Comparison of ENCODE assay signal across 18 cellular contexts in the genomic region with DNA sequence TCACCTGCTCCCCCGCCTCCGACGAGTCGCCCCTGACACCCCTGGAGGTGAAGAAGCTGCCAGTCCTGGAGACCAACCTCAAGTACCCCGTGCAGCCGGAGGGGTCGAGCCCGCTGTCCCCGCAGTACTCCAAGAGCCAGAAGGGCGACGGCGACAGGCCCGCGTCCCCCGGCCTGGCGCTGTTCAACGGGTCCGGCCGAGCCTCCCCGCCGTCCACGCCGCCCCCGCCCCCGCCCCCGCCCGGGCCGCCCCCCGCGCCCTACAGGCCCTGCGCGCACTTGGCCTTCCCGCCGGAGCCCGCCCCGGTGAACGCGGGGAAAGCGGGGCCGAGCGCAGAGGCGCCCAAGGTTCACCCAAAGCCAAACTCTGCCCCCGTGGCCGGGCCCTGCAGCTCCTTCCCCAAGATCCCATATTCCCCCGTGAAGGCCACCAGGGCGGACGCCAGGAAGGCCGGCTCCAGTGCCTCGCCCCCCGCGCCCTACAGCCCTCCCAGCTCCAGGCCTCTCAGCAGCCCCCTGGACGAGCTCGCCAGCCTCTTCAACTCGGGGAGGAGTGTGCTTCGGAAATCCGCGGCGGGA.
A peak's percentile ranks its signal among the peaks of the same experiment; 100 is the strongest.
DNase-seq lines count a peak whose midpoint lies in the region; ATAC-seq, FAIRE-seq and TF ChIP-seq lines count a peak whose summit lies in the region.
"Had no signal": no experiment of that assay in that cellular context is flagged by ENCODE, and none has a peak within 500 bp of the region (broad histone marks: within the 10 kb centered on the region; RNA-seq: fewer than 3 reads in every experiment).

No MANE protein-coding gene starts in this region.

- H3K36me3 Mint-ChIP-seq in astrocyte (ENCODE audit: low read depth, unreplicated experiment), result peaks cover 3% of the 10 kb centered on the region

- WGBS in trophoblast cell (ENCODE audit: extremely low coverage, insufficient coverage, insufficient read length), result no CpG with 5 or more reads among the region's 58 CpGs

- H4K12ac ChIP-seq in trophoblast cell (ENCODE audit: low read depth, low read length), result no peak overlapping the region

- H3K27me3 ChIP-seq in astrocyte (ENCODE audit: insufficient read depth, low read length) (no peaks in the 10 kb centered on the region), foreskin keratinocyte (peaks cover 10% of the 10 kb centered on the region), osteoblast (ENCODE audit: insufficient read depth, low read length) (peaks cover 26% of the 10 kb centered on the region), upper lobe of right lung (peaks cover 23% of the 10 kb centered on the region), trophoblast cell (ENCODE audit: insufficient read depth, low read length) (no peaks in the 10 kb centered on the region)
- H3K27me3 ChIP-seq: BLaER1 treated with 17β-estradiol and CSF1 and Interleukin-3, amounts not matched to agents 10 nM and 100 nM; ovary had no signal

- H3K79me2 ChIP-seq in astrocyte (ENCODE audit: insufficient read depth, low read length), result no peaks in the 10 kb centered on the region
- H3K79me2 ChIP-seq in osteoblast (ENCODE audit: insufficient read depth, low read length), result no peaks in the 10 kb centered on the region
- H3K79me2 ChIP-seq in trophoblast cell (ENCODE audit: control insufficient read depth, insufficient read depth, low read length, poor library complexity), result no peaks in the 10 kb centered on the region

- H2BK5ac ChIP-seq in trophoblast cell (ENCODE audit: low read depth, low read length, poor library complexity), result no peak overlapping the region

- H3K4me3 ChIP-seq in astrocyte (ENCODE audit: insufficient read depth, low read depth, low read length) (no peak overlapping the region), osteoblast (ENCODE audit: insufficient read depth, low read length) (peak overlapping the region; percentile 7), upper lobe of right lung (peak overlapping the region; percentile 26), kidney (ENCODE audit: low read length in 2 of 2) (no peak overlapping the region), trophoblast cell (ENCODE audit: low read depth, low read length) (no peak overlapping the region)
- H3K4me3 ChIP-seq: BLaER1 treated with 17β-estradiol and CSF1 and Interleukin-3, amounts not matched to agents 10 nM and 100 nM; ovary; PC-9; SK-N-MC had no signal

- no peak for DNase-seq in astrocyte (ENCODE audit: low read depth)
- no peak for DNase-seq in foreskin keratinocyte
- DNase-seq in osteoblast (ENCODE audit: insufficient read length, low spot score, missing footprints), result peak; percentile 75
- no peak for DNase-seq in upper lobe of right lung
- no peak for DNase-seq in kidney
- DNase-seq in erythroblast (lab: John Stamatoyannopoulos, UW), result no peak
- DNase-seq in trophoblast cell, result no peak
- DNase-seq: activated CD4-positive, alpha-beta T cell treated with anti-CD3 and anti-CD28 coated beads, Interleukin-2, amount 50 U/mL, for 48 hours; activated T-cell treated with anti-CD3 and anti-CD28 coated beads, Interleukin-2, amount 50 U/mL, for 4 hours; islet precursor cell; NCI-H2171 treated with DMSO at 0.1 percent for 48 hours; NCI-H774; ovary; PC-9 had no signal

- no peak for TF ChIP-seq POLR2A in erythroblast (IDR thresholded peaks at IDR 0.05; ENCODE audit: low read length)

- peaks cover 8% of the 10 kb centered on the region for H3K9me3 Mint-ChIP-seq in astrocyte (ENCODE audit: unreplicated experiment)
- H3K9me3 Mint-ChIP-seq: activated T-cell treated with anti-CD3 and anti-CD28 coated beads, Interleukin-2, amount 50 U/mL, for 4 hours had no signal

- H2AFZ ChIP-seq in astrocyte (ENCODE audit: low read depth, low read length) (peak overlapping the region; percentile 36), osteoblast (ENCODE audit: low read length) (no peak overlapping the region), trophoblast cell (ENCODE audit: insufficient read depth, low read length, poor library complexity) (no peak overlapping the region)
- H2AFZ ChIP-seq: PC-9 had no signal

- H3K27me3 Mint-ChIP-seq in astrocyte (ENCODE audit: low read depth, unreplicated experiment), result no peaks in the 10 kb centered on the region

- no peaks in the 10 kb centered on the region for H3K79me1 ChIP-seq in trophoblast cell (ENCODE audit: low read length)

- no peak overlapping the region for H4K8ac ChIP-seq in trophoblast cell (ENCODE audit: low read depth, low read length)

- no peak overlapping the region for H3K4ac ChIP-seq in trophoblast cell (ENCODE audit: low read depth, low read length)

- H4K20me1 ChIP-seq in astrocyte (ENCODE audit: insufficient read depth, low read length), result no peaks in the 10 kb centered on the region
- H4K20me1 ChIP-seq in osteoblast (ENCODE audit: insufficient read depth, low read length), result no peaks in the 10 kb centered on the region
- H4K20me1 ChIP-seq: BLaER1 treated with 17β-estradiol and CSF1 and Interleukin-3, amounts not matched to agents 10 nM and 100 nM had no signal

- peak overlapping the region; percentile 46 for H3K4me2 ChIP-seq in astrocyte (ENCODE audit: low read length)
- H3K4me2 ChIP-seq in osteoblast (ENCODE audit: insufficient read depth, low read length), result no peak overlapping the region
- H3K4me2 ChIP-seq in trophoblast cell (ENCODE audit: low read length), result no peak overlapping the region
- H3K4me2 ChIP-seq: BLaER1 treated with 17β-estradiol and CSF1 and Interleukin-3, amounts not matched to agents 10 nM and 100 nM; PC-9 had no signal

- H3K36me3 ChIP-seq in astrocyte (ENCODE audit: insufficient read depth, low read length), result no peaks in the 10 kb centered on the region
- no peaks in the 10 kb centered on the region for H3K36me3 ChIP-seq in osteoblast (ENCODE audit: insufficient read depth, low read length)
- H3K36me3 ChIP-seq in upper lobe of right lung, result no peaks in the 10 kb centered on the region
- no peaks in the 10 kb centered on the region for H3K36me3 ChIP-seq in kidney (ENCODE audit: control insufficient read depth in 1 of 2, insufficient read depth in 2 of 2, low read length in 2 of 2)
- peaks cover 0 to 1% of the 10 kb centered on the region in 2 experiments for H3K36me3 ChIP-seq in trophoblast cell (ENCODE audit: control insufficient read depth in 1 of 2, insufficient read depth in 2 of 2, low read length in 2 of 2)
- H3K36me3 ChIP-seq: ovary had no signal

- H3K9me3 ChIP-seq in astrocyte (ENCODE audit: insufficient read depth, low read depth, low read length) (peaks cover 3% of the 10 kb centered on the region), osteoblast (ENCODE audit: low read depth, low read length) (no peaks in the 10 kb centered on the region), upper lobe of right lung (no peaks in the 10 kb centered on the region), kidney (ENCODE audit: control insufficient read depth in 1 of 2, low read length in 2 of 2) (no peaks in the 10 kb centered on the region), trophoblast cell (ENCODE audit: insufficient read depth, low read depth, low read length) (peaks cover 10% of the 10 kb centered on the region)
- H3K9me3 ChIP-seq: ovary had no signal

- no peak overlapping the region for H3K23ac ChIP-seq in trophoblast cell (ENCODE audit: low read length)

- no peak overlapping the region for H3K18ac ChIP-seq in trophoblast cell (ENCODE audit: low read length)

- H3K4me1 ChIP-seq in astrocyte (ENCODE audit: insufficient read depth, low read length) (no peaks in the 10 kb centered on the region), foreskin keratinocyte (no peaks in the 10 kb centered on the region), osteoblast (ENCODE audit: insufficient read depth, low read length) (no peaks in the 10 kb centered on the region), upper lobe of right lung (no peaks in the 10 kb centered on the region), kidney (ENCODE audit: control insufficient read depth in 1 of 2, insufficient read depth in 1 of 2, low read depth in 1 of 2, low read length in 2 of 2) (no peaks in the 10 kb centered on the region), trophoblast cell (ENCODE audit: control insufficient read depth in 1 of 2, insufficient read depth in 2 of 2, low read length in 2 of 2) (no peaks in the 10 kb centered on the region)

- no peak overlapping the region for H4K91ac ChIP-seq in trophoblast cell (ENCODE audit: low read depth, low read length)

- H3K4me3 Mint-ChIP-seq in astrocyte (ENCODE audit: unreplicated experiment), result no peak overlapping the region
- H3K4me3 Mint-ChIP-seq: activated T-cell treated with anti-CD3 and anti-CD28 coated beads, Interleukin-2, amount 50 U/mL, for 4 hours had no signal

- H2BK12ac ChIP-seq in trophoblast cell (ENCODE audit: low read length), result no peak overlapping the region

- intact Hi-C loops in upper lobe of right lung (cut with DNase I) (no loop called here), kidney (cut with DNase I) (no loop called here)

- no peak overlapping the region for H2BK120ac ChIP-seq in trophoblast cell (ENCODE audit: insufficient read depth, low read length, poor library complexity)

- no peak overlapping the region for H3K14ac ChIP-seq in trophoblast cell (ENCODE audit: low read length)

- H3K9ac ChIP-seq in astrocyte (ENCODE audit: low read length), result no peak overlapping the region
- no peak overlapping the region for H3K9ac ChIP-seq in kidney (ENCODE audit: low read length in 2 of 2)
- H3K9ac ChIP-seq in trophoblast cell (ENCODE audit: low read length), result no peak overlapping the region
- H3K9ac ChIP-seq: BLaER1 treated with 17β-estradiol and CSF1 and Interleukin-3, amounts not matched to agents 10 nM and 100 nM had no signal

- H3K27ac ChIP-seq in astrocyte (ENCODE audit: low read depth, low read length) (no peak overlapping the region), foreskin keratinocyte (no peak overlapping the region), osteoblast (ENCODE audit: low read depth, low read length) (no peak overlapping the region), upper lobe of right lung (no peak overlapping the region), kidney (ENCODE audit: low read depth in 2 of 2, low read length in 2 of 2) (no peak overlapping the region), trophoblast cell (ENCODE audit: low read depth, low read length) (no peak overlapping the region)
- H3K27ac ChIP-seq: BLaER1 treated with 17β-estradiol and CSF1 and Interleukin-3, amounts not matched to agents 10 nM and 100 nM; ovary; PC-9; SK-N-MC had no signal

- ATAC-seq in foreskin keratinocyte (peak; percentile 14), upper lobe of right lung (peak; percentile 24)

- TF ChIP-seq CTCF in astrocyte (IDR thresholded peaks at IDR 0.05; ENCODE audit: insufficient read depth, low read depth, low read length) (no peak), foreskin keratinocyte (conservative IDR thresholded peaks at IDR 0.05) (no peak), osteoblast (IDR thresholded peaks at IDR 0.05; ENCODE audit: extremely low read depth, low read depth, low read length) (no peak), upper lobe of right lung (IDR thresholded peaks at IDR 0.05) (no peak), kidney (IDR thresholded peaks at IDR 0.05; ENCODE audit: borderline replicate concordance, extremely low read depth, insufficient read depth) (no peak)

- no peak overlapping the region for H3K27ac Mint-ChIP-seq in astrocyte (ENCODE audit: unreplicated experiment)

- no peaks in the 10 kb centered on the region for H3K4me1 Mint-ChIP-seq in astrocyte (ENCODE audit: low read depth, unreplicated experiment)

- H2AK5ac ChIP-seq in trophoblast cell (ENCODE audit: low read length), result no peak overlapping the region

- FAIRE-seq in astrocyte (lab: Jason Lieb, UNC) (no peak), kidney (lab: Jason Lieb, UNC) (no peak)
- FAIRE-seq: colon, TTC549 had no signal

Comparison
In these comparisons a context has a peak if more than half of its experiments do, and no peak if none do; other contexts are left out.
1. H3K4me3 ChIP-seq: peak in osteoblast (single experiment) and upper lobe of right lung (single experiment); none in astrocyte (single experiment), kidney (0 of 2) and trophoblast cell (single experiment).